ENCODE assay signal across 1 cellular context in the genomic region with DNA sequence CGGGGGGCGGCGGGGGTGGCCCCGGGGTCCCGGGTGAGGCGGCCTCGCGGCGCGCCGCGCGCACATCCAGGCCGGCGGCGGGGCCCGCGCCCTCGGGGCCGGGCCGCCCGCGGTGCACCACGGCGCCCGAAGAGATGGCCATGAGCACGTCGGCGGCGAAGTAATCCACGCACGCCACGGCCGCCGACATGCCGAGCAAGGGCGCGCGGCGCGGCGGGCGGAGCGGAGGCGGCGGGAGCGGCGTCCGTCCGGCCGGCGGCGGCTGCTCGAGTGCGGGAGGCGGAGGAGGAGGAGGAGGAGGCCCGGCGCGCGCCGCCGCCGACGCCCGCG.
TF ChIP-seq lines count a peak whose summit lies in the region.

A gene (minus strand): TSS at position 272 of the 330 bp plus-strand sequence. CDS start 82 bp downstream, at position 190.

TF ChIP-seq in K562, 482 proteins besides CTCF, POLR2A, EP300 and RAD21 (continued from another document and continues in another):
- TF ChIP-seq, protein P1, sequence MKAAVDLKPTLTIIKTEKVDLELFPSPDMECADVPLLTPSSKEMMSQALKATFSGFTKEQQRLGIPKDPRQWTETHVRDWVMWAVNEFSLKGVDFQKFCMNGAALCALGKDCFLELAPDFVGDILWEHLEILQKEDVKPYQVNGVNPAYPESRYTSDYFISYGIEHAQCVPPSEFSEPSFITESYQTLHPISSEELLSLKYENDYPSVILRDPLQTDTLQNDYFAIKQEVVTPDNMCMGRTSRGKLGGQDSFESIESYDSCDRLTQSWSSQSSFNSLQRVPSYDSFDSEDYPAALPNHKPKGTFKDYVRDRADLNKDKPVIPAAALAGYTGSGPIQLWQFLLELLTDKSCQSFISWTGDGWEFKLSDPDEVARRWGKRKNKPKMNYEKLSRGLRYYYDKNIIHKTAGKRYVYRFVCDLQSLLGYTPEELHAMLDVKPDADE (conservative IDR thresholded peaks at IDR 0.05; ENCODE audit: control insufficient read depth, low read depth, low read length) = no peak
- TF ChIP-seq TGIF2 (CRISPR knock-in tag; IDR thresholded peaks at IDR 0.05) = no peak
- no peak for TF ChIP-seq IFI16 (CRISPR knock-in tag; IDR thresholded peaks at IDR 0.05)
- TF ChIP-seq, protein P2, sequence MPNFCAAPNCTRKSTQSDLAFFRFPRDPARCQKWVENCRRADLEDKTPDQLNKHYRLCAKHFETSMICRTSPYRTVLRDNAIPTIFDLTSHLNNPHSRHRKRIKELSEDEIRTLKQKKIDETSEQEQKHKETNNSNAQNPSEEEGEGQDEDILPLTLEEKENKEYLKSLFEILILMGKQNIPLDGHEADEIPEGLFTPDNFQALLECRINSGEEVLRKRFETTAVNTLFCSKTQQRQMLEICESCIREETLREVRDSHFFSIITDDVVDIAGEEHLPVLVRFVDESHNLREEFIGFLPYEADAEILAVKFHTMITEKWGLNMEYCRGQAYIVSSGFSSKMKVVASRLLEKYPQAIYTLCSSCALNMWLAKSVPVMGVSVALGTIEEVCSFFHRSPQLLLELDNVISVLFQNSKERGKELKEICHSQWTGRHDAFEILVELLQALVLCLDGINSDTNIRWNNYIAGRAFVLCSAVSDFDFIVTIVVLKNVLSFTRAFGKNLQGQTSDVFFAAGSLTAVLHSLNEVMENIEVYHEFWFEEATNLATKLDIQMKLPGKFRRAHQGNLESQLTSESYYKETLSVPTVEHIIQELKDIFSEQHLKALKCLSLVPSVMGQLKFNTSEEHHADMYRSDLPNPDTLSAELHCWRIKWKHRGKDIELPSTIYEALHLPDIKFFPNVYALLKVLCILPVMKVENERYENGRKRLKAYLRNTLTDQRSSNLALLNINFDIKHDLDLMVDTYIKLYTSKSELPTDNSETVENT (CRISPR knock-in tag; IDR thresholded peaks at IDR 0.05) = 0 out of 2 replicates have a peak, but pooled peaks have one; percentile 13
- TF ChIP-seq DIDO1 (tag; IDR thresholded peaks at IDR 0.05; ENCODE audit: low read depth) = no peak
- TF ChIP-seq FOXJ3 (CRISPR knock-in tag; IDR thresholded peaks at IDR 0.05) = no peak
- TF ChIP-seq, protein P3, sequence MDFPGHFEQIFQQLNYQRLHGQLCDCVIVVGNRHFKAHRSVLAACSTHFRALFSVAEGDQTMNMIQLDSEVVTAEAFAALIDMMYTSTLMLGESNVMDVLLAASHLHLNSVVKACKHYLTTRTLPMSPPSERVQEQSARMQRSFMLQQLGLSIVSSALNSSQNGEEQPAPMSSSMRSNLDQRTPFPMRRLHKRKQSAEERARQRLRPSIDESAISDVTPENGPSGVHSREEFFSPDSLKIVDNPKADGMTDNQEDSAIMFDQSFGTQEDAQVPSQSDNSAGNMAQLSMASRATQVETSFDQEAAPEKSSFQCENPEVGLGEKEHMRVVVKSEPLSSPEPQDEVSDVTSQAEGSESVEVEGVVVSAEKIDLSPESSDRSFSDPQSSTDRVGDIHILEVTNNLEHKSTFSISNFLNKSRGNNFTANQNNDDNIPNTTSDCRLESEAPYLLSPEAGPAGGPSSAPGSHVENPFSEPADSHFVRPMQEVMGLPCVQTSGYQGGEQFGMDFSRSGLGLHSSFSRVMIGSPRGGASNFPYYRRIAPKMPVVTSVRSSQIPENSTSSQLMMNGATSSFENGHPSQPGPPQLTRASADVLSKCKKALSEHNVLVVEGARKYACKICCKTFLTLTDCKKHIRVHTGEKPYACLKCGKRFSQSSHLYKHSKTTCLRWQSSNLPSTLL (IDR thresholded peaks at IDR 0.05) = no peak
- no peak for TF ChIP-seq HMG20A (CRISPR knock-in tag; conservative IDR thresholded peaks at IDR 0.05)
- TF ChIP-seq SMAD3 (CRISPR knock-in tag; conservative IDR thresholded peaks at IDR 0.05) = no peak
- TF ChIP-seq ESRRA (IDR thresholded peaks at IDR 0.05; ENCODE audit: borderline replicate concordance, low read depth) = no peak
- no peak for TF ChIP-seq ERF (CRISPR knock-in tag; IDR thresholded peaks at IDR 0.05)
- TF ChIP-seq ZNF76 (CRISPR knock-in tag; IDR thresholded peaks at IDR 0.05; ENCODE audit: borderline replicate concordance) = no peak
- TF ChIP-seq, protein P4, sequence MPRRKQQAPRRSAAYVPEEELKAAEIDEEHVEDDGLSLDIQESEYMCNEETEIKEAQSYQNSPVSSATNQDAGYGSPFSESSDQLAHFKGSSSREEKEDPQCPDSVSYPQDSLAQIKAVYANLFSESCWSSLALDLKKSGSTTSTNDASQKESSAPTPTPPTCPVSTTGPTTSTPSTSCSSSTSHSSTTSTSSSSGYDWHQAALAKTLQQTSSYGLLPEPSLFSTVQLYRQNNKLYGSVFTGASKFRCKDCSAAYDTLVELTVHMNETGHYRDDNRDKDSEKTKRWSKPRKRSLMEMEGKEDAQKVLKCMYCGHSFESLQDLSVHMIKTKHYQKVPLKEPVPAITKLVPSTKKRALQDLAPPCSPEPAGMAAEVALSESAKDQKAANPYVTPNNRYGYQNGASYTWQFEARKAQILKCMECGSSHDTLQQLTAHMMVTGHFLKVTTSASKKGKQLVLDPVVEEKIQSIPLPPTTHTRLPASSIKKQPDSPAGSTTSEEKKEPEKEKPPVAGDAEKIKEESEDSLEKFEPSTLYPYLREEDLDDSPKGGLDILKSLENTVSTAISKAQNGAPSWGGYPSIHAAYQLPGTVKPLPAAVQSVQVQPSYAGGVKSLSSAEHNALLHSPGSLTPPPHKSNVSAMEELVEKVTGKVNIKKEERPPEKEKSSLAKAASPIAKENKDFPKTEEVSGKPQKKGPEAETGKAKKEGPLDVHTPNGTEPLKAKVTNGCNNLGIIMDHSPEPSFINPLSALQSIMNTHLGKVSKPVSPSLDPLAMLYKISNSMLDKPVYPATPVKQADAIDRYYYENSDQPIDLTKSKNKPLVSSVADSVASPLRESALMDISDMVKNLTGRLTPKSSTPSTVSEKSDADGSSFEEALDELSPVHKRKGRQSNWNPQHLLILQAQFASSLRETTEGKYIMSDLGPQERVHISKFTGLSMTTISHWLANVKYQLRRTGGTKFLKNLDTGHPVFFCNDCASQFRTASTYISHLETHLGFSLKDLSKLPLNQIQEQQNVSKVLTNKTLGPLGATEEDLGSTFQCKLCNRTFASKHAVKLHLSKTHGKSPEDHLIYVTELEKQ (CRISPR knock-in tag; IDR thresholded peaks at IDR 0.05) = no peak
- TF ChIP-seq ZNF134 (CRISPR knock-in tag; conservative IDR thresholded peaks at IDR 0.05) = no peak
- TF ChIP-seq HDAC2 (IDR thresholded peaks at IDR 0.05) = no peak
- no peak for TF ChIP-seq DACH1 (IDR thresholded peaks at IDR 0.05; ENCODE audit: partially characterized antibody)
- TF ChIP-seq, protein P5, sequence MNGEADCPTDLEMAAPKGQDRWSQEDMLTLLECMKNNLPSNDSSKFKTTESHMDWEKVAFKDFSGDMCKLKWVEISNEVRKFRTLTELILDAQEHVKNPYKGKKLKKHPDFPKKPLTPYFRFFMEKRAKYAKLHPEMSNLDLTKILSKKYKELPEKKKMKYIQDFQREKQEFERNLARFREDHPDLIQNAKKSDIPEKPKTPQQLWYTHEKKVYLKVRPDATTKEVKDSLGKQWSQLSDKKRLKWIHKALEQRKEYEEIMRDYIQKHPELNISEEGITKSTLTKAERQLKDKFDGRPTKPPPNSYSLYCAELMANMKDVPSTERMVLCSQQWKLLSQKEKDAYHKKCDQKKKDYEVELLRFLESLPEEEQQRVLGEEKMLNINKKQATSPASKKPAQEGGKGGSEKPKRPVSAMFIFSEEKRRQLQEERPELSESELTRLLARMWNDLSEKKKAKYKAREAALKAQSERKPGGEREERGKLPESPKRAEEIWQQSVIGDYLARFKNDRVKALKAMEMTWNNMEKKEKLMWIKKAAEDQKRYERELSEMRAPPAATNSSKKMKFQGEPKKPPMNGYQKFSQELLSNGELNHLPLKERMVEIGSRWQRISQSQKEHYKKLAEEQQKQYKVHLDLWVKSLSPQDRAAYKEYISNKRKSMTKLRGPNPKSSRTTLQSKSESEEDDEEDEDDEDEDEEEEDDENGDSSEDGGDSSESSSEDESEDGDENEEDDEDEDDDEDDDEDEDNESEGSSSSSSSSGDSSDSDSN (IDR thresholded peaks at IDR 0.05; ENCODE audit: borderline replicate concordance in 1 of 2, low read depth in 2 of 2, low read length in 2 of 2) = 0 out of 4 replicates have a peak, but pooled peaks of 1 of the 2 experiments have one; percentile 24
- TF ChIP-seq POLR2AphosphoS5 (IDR thresholded peaks at IDR 0.05; ENCODE audit: control insufficient read depth, insufficient read depth, low read depth, low read length) = no peak
- peak; percentile 62 for TF ChIP-seq CXXC5 (CRISPR knock-in tag; IDR thresholded peaks at IDR 0.05)
- TF ChIP-seq, protein P6, sequence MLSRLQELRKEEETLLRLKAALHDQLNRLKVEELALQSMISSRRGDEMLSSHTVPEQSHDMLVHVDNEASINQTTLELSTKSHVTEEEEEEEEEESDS (CRISPR knock-in tag; IDR thresholded peaks at IDR 0.05) = no peak
- TF ChIP-seq, protein P7, sequence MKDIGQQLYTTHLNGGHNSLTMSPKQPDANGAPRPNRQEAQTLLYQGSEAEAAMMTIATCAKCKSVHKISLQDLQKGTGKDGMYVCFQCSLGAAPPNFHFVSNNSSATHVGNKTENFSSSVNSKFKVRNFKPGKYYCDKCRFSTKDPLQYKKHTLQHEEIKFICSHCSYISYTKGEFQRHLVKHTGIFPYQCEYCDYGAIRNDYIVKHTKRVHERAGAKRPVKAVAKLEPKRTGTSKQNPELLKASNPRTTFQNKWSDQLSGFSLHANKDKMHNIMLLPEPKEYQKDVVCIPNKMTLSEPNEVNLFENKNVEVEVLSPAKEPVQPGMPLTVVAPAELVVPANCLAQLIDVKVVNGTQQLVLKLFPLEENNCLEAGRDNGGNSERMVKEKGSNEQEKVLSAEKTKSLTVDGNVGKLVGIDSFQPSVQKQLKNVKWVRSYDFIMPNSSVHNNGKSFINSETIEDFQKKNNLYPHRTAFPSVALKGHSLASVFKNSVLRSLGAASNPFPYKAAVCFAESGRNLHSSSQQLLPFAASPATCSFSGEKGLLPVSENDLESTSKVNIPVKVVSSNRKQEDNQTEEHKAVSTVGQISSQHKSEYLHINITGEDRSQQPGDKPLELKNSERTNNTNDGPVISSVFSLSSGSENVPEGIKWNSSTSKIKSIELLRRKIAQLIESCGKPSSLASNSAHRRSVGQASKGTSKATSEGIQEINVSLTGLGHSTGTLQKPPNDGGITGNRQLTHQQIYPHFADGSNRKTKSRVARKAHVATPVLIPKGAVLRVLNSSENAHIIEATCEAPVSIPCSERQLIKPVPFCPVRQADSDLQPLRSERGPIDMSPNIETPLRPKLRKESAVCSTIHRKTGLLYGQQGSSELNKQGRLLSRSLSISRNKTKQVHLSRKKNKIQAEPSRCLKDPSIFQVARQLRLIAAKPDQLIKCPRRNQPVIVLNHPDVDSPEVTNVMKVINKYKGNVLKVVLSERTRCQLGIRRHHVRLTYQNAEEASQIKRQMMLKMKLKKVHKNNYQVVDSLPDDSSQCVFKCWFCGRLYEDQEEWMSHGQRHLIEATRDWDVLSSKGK (CRISPR knock-in tag; IDR thresholded peaks at IDR 0.05) = no peak
- TF ChIP-seq ZNF431 (CRISPR knock-in tag; IDR thresholded peaks at IDR 0.05) = no peak
- 0 out of 4 replicates have a peak, but pooled peaks of 1 of the 2 experiments have one; percentile 15 for TF ChIP-seq SIN3A (IDR thresholded peaks at IDR 0.05; ENCODE audit: borderline replicate concordance in 2 of 2, control insufficient read depth in 1 of 2, low read depth in 2 of 2, low read length in 2 of 2)
- no peak for TF ChIP-seq MAFK (IDR thresholded peaks at IDR 0.05; ENCODE audit: low read length)
- TF ChIP-seq EZH2 (IDR thresholded peaks at IDR 0.05; ENCODE audit: borderline replicate concordance, low read depth, low read length) = no peak
- TF ChIP-seq POLR2H (tag; IDR thresholded peaks at IDR 0.05; ENCODE audit: low read depth) = no peak
- no peak for TF ChIP-seq CCNT2 (IDR thresholded peaks at IDR 0.05; ENCODE audit: borderline replicate concordance, extremely low read depth, insufficient read length, low read depth, low read length)
- TF ChIP-seq ZNF583 (CRISPR knock-in tag; IDR thresholded peaks at IDR 0.05) = no peak
- TF ChIP-seq RBM25 (IDR thresholded peaks at IDR 0.05; ENCODE audit: low read depth, low read length, severe bottlenecking) = no peak
- no peak for TF ChIP-seq RBM39 (optimal IDR thresholded peaks at IDR 0.05; ENCODE audit: low read depth, low read length)
- peak; percentile 79 for TF ChIP-seq POLR2G (IDR thresholded peaks at IDR 0.05; ENCODE audit: low read depth, low read length)
- no peak for TF ChIP-seq JUN (IDR thresholded peaks at IDR 0.05; ENCODE audit: borderline replicate concordance, low read depth, low read length)
- no peak for TF ChIP-seq JUN (CRISPR knock-in tag; IDR thresholded peaks at IDR 0.05; ENCODE audit: borderline replicate concordance)
- peak; percentile 40 for TF ChIP-seq SAP30 (IDR thresholded peaks at IDR 0.05; ENCODE audit: borderline replicate concordance, insufficient read depth, low read depth, low read length, poor library complexity, severe bottlenecking)
- TF ChIP-seq XRCC5 (IDR thresholded peaks at IDR 0.05; ENCODE audit: low read depth, low read length) = no peak
- TF ChIP-seq KDM4B (IDR thresholded peaks at IDR 0.05; ENCODE audit: borderline replicate concordance in 2 of 2, low read depth in 1 of 2) = no peak
- TF ChIP-seq SRSF1 (IDR thresholded peaks at IDR 0.05; ENCODE audit: low read depth, low read length) = no peak
- TF ChIP-seq, protein P8, sequence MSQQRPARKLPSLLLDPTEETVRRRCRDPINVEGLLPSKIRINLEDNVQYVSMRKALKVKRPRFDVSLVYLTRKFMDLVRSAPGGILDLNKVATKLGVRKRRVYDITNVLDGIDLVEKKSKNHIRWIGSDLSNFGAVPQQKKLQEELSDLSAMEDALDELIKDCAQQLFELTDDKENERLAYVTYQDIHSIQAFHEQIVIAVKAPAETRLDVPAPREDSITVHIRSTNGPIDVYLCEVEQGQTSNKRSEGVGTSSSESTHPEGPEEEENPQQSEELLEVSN (IDR thresholded peaks at IDR 0.05; ENCODE audit: borderline replicate concordance in 1 of 2, extremely low read depth in 1 of 2, insufficient read depth in 1 of 2, insufficient read length in 1 of 2, low read depth in 1 of 2, low read length in 1 of 2, poor library complexity in 1 of 2, severe bottlenecking in 1 of 2) = peak in 1 of 2 experiments; percentile 6
- TF ChIP-seq TBP (optimal IDR thresholded peaks at IDR 0.05; ENCODE audit: low read depth, low read length) = peak; percentile 21
- peak; percentile 57 for TF ChIP-seq TAF1 (IDR thresholded peaks at IDR 0.05; ENCODE audit: control insufficient read depth, extremely low read depth, insufficient read depth, low read length, severe bottlenecking)
- TF ChIP-seq LARP7 (IDR thresholded peaks at IDR 0.05) = no peak
- no peak for TF ChIP-seq RBM34 (IDR thresholded peaks at IDR 0.05; ENCODE audit: borderline replicate concordance, insufficient read depth, low read length)
- peak; percentile 53; the same call in 1 of the 2 replicates for TF ChIP-seq PHF8 (IDR thresholded peaks at IDR 0.05; ENCODE audit: borderline replicate concordance, low read length)
- no peak for TF ChIP-seq ZNF146 (CRISPR knock-in tag; IDR thresholded peaks at IDR 0.05; ENCODE audit: unreplicated experiment)
- peak; percentile 50; the same call in 1 of the 2 replicates for TF ChIP-seq SMAD4 (CRISPR knock-in tag; conservative IDR thresholded peaks at IDR 0.05)
- TF ChIP-seq SMAD1 (IDR thresholded peaks at IDR 0.05; ENCODE audit: low read depth, low read length, partially characterized antibody) = no peak
- TF ChIP-seq FOSL1 (tag; conservative IDR thresholded peaks at IDR 0.05) = 0 out of 2 replicates have a peak, but pooled peaks have one; percentile 25
- TF ChIP-seq SREBF2 (CRISPR knock-in tag; IDR thresholded peaks at IDR 0.05) = no peak
- no peak for TF ChIP-seq ZNF436 (CRISPR knock-in tag; IDR thresholded peaks at IDR 0.05)
- no peak for TF ChIP-seq ZNF184 (CRISPR knock-in tag; IDR thresholded peaks at IDR 0.05)
- no peak for TF ChIP-seq KLF16 (IDR thresholded peaks at IDR 0.05)
